ENCODE assay signal across 8 cellular contexts in genomic region chr14:92105845-92106094, GRCh38. TPM values are rescaled to one million over a fixed set of nuclear protein-coding genes. Genes with fewer than 3 reads are reported as not detected.
DNase-seq lines count a peak whose midpoint lies in the region; TF ChIP-seq lines count a peak whose summit lies in the region.

No MANE protein-coding gene starts in this region.

- in situ Hi-C loops in HAP-1 (cut with MboI; ENCODE audit: low sequenced_read_pairs) (no loop called here), astrocyte of the cerebellum (cut with HindIII; ENCODE audit: low sequenced_read_pairs) (no loop called here)

- peaks cover 22% of the 10 kb centered on the region for H3K4me1 ChIP-seq in HAP-1
- peaks cover 10% of the 10 kb centered on the region for H3K4me1 ChIP-seq in iPS-18a (ENCODE audit: control insufficient read depth, low read depth, low read length)
- H3K4me1 ChIP-seq in spleen = peaks cover 26 to 78% (median 60%) of the 10 kb centered on the region in 6 donors

- TF ChIP-seq POLR2A in spleen (IDR thresholded peaks at IDR 0.05) = peak in 1 of 3 donors; percentile 12

- TF ChIP-seq CTCF in astrocyte of the cerebellum (IDR thresholded peaks at IDR 0.05; ENCODE audit: low read depth, low read length, missing control alignments) (no peak), spleen (IDR thresholded peaks at IDR 0.05 in 8 of 11, conservative IDR thresholded peaks at IDR 0.05 in 3 of 11) (no peak)

- H3K36me3 Mint-ChIP-seq in T-helper 1 cell treated with Interleukin-12 subunit alpha and Interleukin-12 subunit beta and Interleukin-4 antibody, amounts not matched to agents 30 μg/mL and 1 μg/mL, for 36 hours (ENCODE audit: low read depth) = peaks cover 2% of the 10 kb centered on the region

- WGBS in spleen, 5 donors = 0 to 1% (median 0%) methylated on average over 12 of the region's 12 CpGs

- no peaks in the 10 kb centered on the region for H3K27me3 Mint-ChIP-seq in T-helper 1 cell treated with Interleukin-12 subunit alpha and Interleukin-12 subunit beta and Interleukin-4 antibody, amounts not matched to agents 30 μg/mL and 1 μg/mL, for 36 hours (ENCODE audit: low read depth)

- peak overlapping the region; percentile 94 for H3K4me3 Mint-ChIP-seq in T-helper 1 cell treated with Interleukin-12 subunit alpha and Interleukin-12 subunit beta and Interleukin-4 antibody, amounts not matched to agents 30 μg/mL and 1 μg/mL, for 36 hours

- peak overlapping the region; percentile 75 for H3K9ac ChIP-seq in iPS-18a (ENCODE audit: low read length)

- no peaks in the 10 kb centered on the region for H3K27me3 ChIP-seq in HAP-1 (ENCODE audit: low read depth)
- H3K27me3 ChIP-seq in iPS-18a (ENCODE audit: control insufficient read depth, insufficient read depth, low read length) = no peaks in the 10 kb centered on the region
- no peaks in the 10 kb centered on the region for H3K27me3 ChIP-seq in spleen (replicated peaks in 1 of 7)

- peaks cover 20% of the 10 kb centered on the region for H3K4me1 Mint-ChIP-seq in T-helper 1 cell treated with Interleukin-12 subunit alpha and Interleukin-12 subunit beta and Interleukin-4 antibody, amounts not matched to agents 30 μg/mL and 1 μg/mL, for 36 hours (ENCODE audit: low read depth)

- no peaks in the 10 kb centered on the region for H3K9me3 Mint-ChIP-seq in T-helper 1 cell treated with Interleukin-12 subunit alpha and Interleukin-12 subunit beta and Interleukin-4 antibody, amounts not matched to agents 30 μg/mL and 1 μg/mL, for 36 hours

- H3K4me3 ChIP-seq in HAP-1 (peak overlapping the region; percentile 80), astrocyte of the cerebellum (ENCODE audit: low read depth, low read length) (peak overlapping the region; percentile 95), iPS-18a (ENCODE audit: low read length) (peak overlapping the region; percentile 93), spleen (peak overlapping the region; percentile 81 to 98 (median 95))

- DNase-seq in T-helper 1 cell (no peak), HAP-1 (ENCODE audit: low spot score in 2 of 2) (peak in 1 of 2 experiments; percentile 54), NCI-H1105 (lab: John Stamatoyannopoulos, UW) (peak; percentile 46), astrocyte of the cerebellum (ENCODE audit: low read depth) (no peak), spleen (peak; percentile 83), NCI-H526 treated with DMSO at 0.1 percent for 48 hours (lab: John Stamatoyannopoulos, UW) (no peak)

- H3K9me3 ChIP-seq in HAP-1 (no peaks in the 10 kb centered on the region), iPS-18a (ENCODE audit: control insufficient read depth, low read depth, low read length) (no peaks in the 10 kb centered on the region), spleen (no peaks in the 10 kb centered on the region)

- no peaks in the 10 kb centered on the region for H3K36me3 ChIP-seq in HAP-1 (replicated peaks)
- no peaks in the 10 kb centered on the region for H3K36me3 ChIP-seq in iPS-18a (ENCODE audit: control insufficient read depth, low read depth, low read length)
- H3K36me3 ChIP-seq in spleen = no peaks in the 10 kb centered on the region

- H3K27ac ChIP-seq in iPS-18a (ENCODE audit: low read length) (no peak overlapping the region), spleen (peak overlapping the region; percentile 73 to 99 (median 96))

- intact Hi-C loops in spleen (cut with DNase I; ENCODE audit: low total_unique reads) = loop anchor here (5.0 kb wide), 1 partner anchor 68 kb away; no protein-coding TSS in a partner anchor

- peak overlapping the region; percentile 88 for H3K27ac Mint-ChIP-seq in T-helper 1 cell treated with Interleukin-12 subunit alpha and Interleukin-12 subunit beta and Interleukin-4 antibody, amounts not matched to agents 30 μg/mL and 1 μg/mL, for 36 hours

RNA-seq across cellular contexts. Expression of gene ATXN3, which starts 0.6 kb away (rescaled TPM):
- 10 to 100 TPM; 27.1 to 76.0 (median 43.8) TPM for total RNA-seq in spleen
- 10 to 100 TPM in 2 of 3 donors, 1 to 10 TPM in 1; 9.4 to 23.8 (median 13.2) TPM for polyA plus RNA-seq in spleen

RNA-seq across cellular contexts. Expression of gene NDUFB1, which starts 15.7 kb away (rescaled TPM):
- total RNA-seq in spleen = 100 to 1,000 TPM in 3 of 7 donors, 10 to 100 TPM in 4; 67.2 to 237 (median 85.7) TPM
- polyA plus RNA-seq in spleen = 100 to 1,000 TPM; 533 to 582 (median 580) TPM

RNA-seq across cellular contexts. Expression of gene CPSF2, which starts 16.0 kb away (rescaled TPM):
- total RNA-seq in spleen = 10 to 100 TPM; 32.0 to 59.7 (median 47.8) TPM
- polyA plus RNA-seq in spleen = 1 to 10 TPM; 4.5 to 9.7 (median 7.7) TPM

Comparison
In these comparisons a context has a peak if more than half of its experiments do, and no peak if none do; other contexts are left out.
1. DNase-seq: peak in NCI-H1105 (single experiment) and spleen (single experiment); none in T-helper 1 cell (0 of 5), astrocyte of the cerebellum (single experiment) and NCI-H526 treated with DMSO at 0.1 percent for 48 hours (single experiment).
2. Peak in every context shown above with its lines, with median percentiles within 50 percentile points of each other: H3K4me3 ChIP-seq.